Comparison of ENCODE assay signal across 10 cellular contexts in the genomic region with DNA sequence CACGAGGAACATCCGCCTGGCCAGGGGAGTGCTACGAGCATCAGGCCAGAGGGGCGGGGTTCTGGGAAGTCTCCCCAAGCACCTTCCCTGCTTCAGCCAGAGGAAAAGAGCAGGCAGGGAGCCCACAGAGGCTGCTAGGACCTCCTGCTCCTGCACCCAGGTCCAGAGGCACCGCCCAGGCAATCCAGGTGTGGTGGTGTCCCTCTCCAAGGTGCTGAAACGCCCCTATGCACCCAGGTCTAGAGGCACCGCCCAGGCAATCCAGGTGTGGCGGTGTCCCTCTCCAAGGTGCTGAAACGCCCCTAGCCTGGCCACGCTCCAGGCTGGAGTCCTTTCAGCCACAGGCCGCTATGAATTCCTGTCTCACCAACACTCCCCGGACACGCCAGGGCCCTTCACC. TPM values are rescaled to one million over a fixed set of nuclear protein-coding genes. Genes with fewer than 3 reads are reported as not detected.
DNase-seq lines count a peak whose midpoint lies in the region; ATAC-seq and TF ChIP-seq lines count a peak whose summit lies in the region.
"Had no signal": no experiment of that assay in that cellular context is flagged by ENCODE, and none has a peak within 500 bp of the region (broad histone marks: within the 10 kb centered on the region; RNA-seq: fewer than 3 reads in every experiment).

No MANE protein-coding gene starts in this region.

- no peak overlapping the region for H2AFZ ChIP-seq in MM.1S (ENCODE audit: low read length)

- TF ChIP-seq CTCF in MM.1S (IDR thresholded peaks at IDR 0.05; ENCODE audit: low read length) (no peak), GM10266 (IDR thresholded peaks at IDR 0.05; ENCODE audit: control insufficient read depth, insufficient read depth, low read depth, missing control alignments) (no peak), HFFc6 (IDR thresholded peaks at IDR 0.05) (no peak)

- H3K4me3 Mint-ChIP-seq in activated T-cell treated with anti-CD3 and anti-CD28 coated beads, Interleukin-2, amount 50 U/mL, for 4 hours, result no peak overlapping the region
- no peak overlapping the region for H3K4me3 Mint-ChIP-seq in HFFc6

- no peaks in the 10 kb centered on the region for H3K9me3 ChIP-seq in MM.1S (replicated peaks; ENCODE audit: insufficient read depth, low read length)

- DNase-seq in ACHN, result peak; percentile 35
- DNase-seq in MM.1S, result peak; percentile 83
- peak; percentile 23 for DNase-seq in activated T-cell treated with anti-CD3 and anti-CD28 coated beads, Interleukin-2, amount 50 U/mL, for 4 hours
- peak; percentile 95 for DNase-seq in left kidney (ENCODE audit: low read depth, low spot score)
- DNase-seq in GM10266 (ENCODE audit: extremely low spot score), result no peak
- no peak for DNase-seq in HFFc6
- DNase-seq in DMS114 treated with DMSO at 0.1 percent for 48 hours (lab: John Stamatoyannopoulos, UW; ENCODE audit: unreplicated experiment), result no peak
- DNase-seq: C1 segment of cervical spinal cord, NCI-H526 treated with DMSO at 0.1 percent for 48 hours had no signal

- in situ Hi-C loops in ACHN (cut with HindIII; ENCODE audit: low pct_ligation_motif_present, low pct_unique_long_range_greater_than_20kb, low sequenced_read_pairs), result no loop called here

- H3K4me1 ChIP-seq in MM.1S (ENCODE audit: low read length), result no peaks in the 10 kb centered on the region

- H3K36me3 Mint-ChIP-seq in activated T-cell treated with anti-CD3 and anti-CD28 coated beads, Interleukin-2, amount 50 U/mL, for 4 hours (ENCODE audit: insufficient read depth), result no peaks in the 10 kb centered on the region
- H3K36me3 Mint-ChIP-seq in HFFc6 (ENCODE audit: low read depth), result no peaks in the 10 kb centered on the region

- no peaks in the 10 kb centered on the region for H3K79me2 ChIP-seq in MM.1S (ENCODE audit: low read length)

- peaks cover 77% of the 10 kb centered on the region for H3K27me3 ChIP-seq in MM.1S (replicated peaks; ENCODE audit: insufficient read depth, low read length)

- H3K4me2 ChIP-seq in MM.1S (ENCODE audit: low read depth, low read length), result no peak overlapping the region

- H3K27me3 Mint-ChIP-seq in activated T-cell treated with anti-CD3 and anti-CD28 coated beads, Interleukin-2, amount 50 U/mL, for 4 hours (ENCODE audit: low read depth), result peaks cover 6% of the 10 kb centered on the region
- peaks cover 9% of the 10 kb centered on the region for H3K27me3 Mint-ChIP-seq in HFFc6 (ENCODE audit: insufficient read depth)

- no peaks in the 10 kb centered on the region for H4K20me1 ChIP-seq in MM.1S (ENCODE audit: insufficient read depth, low read length)

- no peaks in the 10 kb centered on the region for H3K9me3 Mint-ChIP-seq in activated T-cell treated with anti-CD3 and anti-CD28 coated beads, Interleukin-2, amount 50 U/mL, for 4 hours
- no peaks in the 10 kb centered on the region for H3K9me3 Mint-ChIP-seq in HFFc6

- H3K9ac ChIP-seq in MM.1S (ENCODE audit: low read length), result no peak overlapping the region

- H3K27ac ChIP-seq in MM.1S (ENCODE audit: low read length), result no peak overlapping the region

- no peaks in the 10 kb centered on the region for H3F3A ChIP-seq in MM.1S (ENCODE audit: insufficient read depth, low read length)

- no peak for ATAC-seq in activated T-cell treated with anti-CD3 and anti-CD28 coated beads, Interleukin-2, amount 50 U/mL, for 4 hours
- ATAC-seq in HG02588 (IDR thresholded peaks at IDR 0.05; ENCODE audit: unreplicated experiment), result no peak

- no peak overlapping the region for H3K27ac Mint-ChIP-seq in HFFc6

- peaks cover 18% of the 10 kb centered on the region for H3K4me1 Mint-ChIP-seq in activated T-cell treated with anti-CD3 and anti-CD28 coated beads, Interleukin-2, amount 50 U/mL, for 4 hours (ENCODE audit: low read depth)
- peaks cover 22% of the 10 kb centered on the region for H3K4me1 Mint-ChIP-seq in HFFc6 (ENCODE audit: low read depth)

- no peaks in the 10 kb centered on the region for H3K9me2 ChIP-seq in MM.1S (replicated peaks; ENCODE audit: insufficient read depth, low read length)

- no peak overlapping the region for H3K4me3 ChIP-seq in MM.1S (ENCODE audit: low read length)

- no peaks in the 10 kb centered on the region for H3K36me3 ChIP-seq in MM.1S (replicated peaks; ENCODE audit: insufficient read depth, low read length)

RNA-seq across cellular contexts. Expression of a gene that starts 10.7 kb away (rescaled TPM):
- 10 to 100 TPM; 30.4 to 33.4 (median 31.4) TPM for total RNA-seq in activated T-cell treated with anti-CD3 and anti-CD28 coated beads, Interleukin-2, amount 50 U/mL, for 4 hours
- 10 to 100 TPM; 27.9 to 33.6 (median 31.2) TPM for total RNA-seq in HFFc6 (2021; fragmentation: NEBNext Ultra II Directional; extraction: Animal tissue kit (Norgen Biotek cat#: 25700))

Comparison
In these comparisons a context has a peak if more than half of its experiments do, and no peak if none do; other contexts are left out.
1. DNase-seq: peak in ACHN (single experiment), MM.1S (single experiment), activated T-cell treated with anti-CD3 and anti-CD28 coated beads, Interleukin-2, amount 50 U/mL, for 4 hours (single experiment) and left kidney (single experiment); none in GM10266 (single experiment), HFFc6 (single experiment) and DMS114 treated with DMSO at 0.1 percent for 48 hours (single experiment).